Comparison of ENCODE assay signal across 17 cellular contexts in genomic region chr11:69205125-69205928, GRCh38. TPM values are rescaled to one million over a fixed set of nuclear protein-coding genes. Genes with fewer than 3 reads are reported as not detected.
A peak's percentile ranks its signal among the peaks of the same experiment; 100 is the strongest.
DNase-seq lines count a peak whose midpoint lies in the region; ATAC-seq and TF ChIP-seq lines count a peak whose summit lies in the region.
"Had no signal": no experiment of that assay in that cellular context is flagged by ENCODE, and none has a peak within 500 bp of the region (broad histone marks: within the 10 kb centered on the region; RNA-seq: fewer than 3 reads in every experiment).

No MANE protein-coding gene starts in this region.

- TF ChIP-seq CTCF in coronary artery (IDR thresholded peaks at IDR 0.05) (no peak), osteoblast (IDR thresholded peaks at IDR 0.05; ENCODE audit: extremely low read depth, low read depth, low read length) (no peak), WERI-Rb-1 (IDR thresholded peaks at IDR 0.05; ENCODE audit: low read depth, low read length) (no peak)

- H3K79me2 ChIP-seq in osteoblast (ENCODE audit: insufficient read depth, low read length) = no peaks in the 10 kb centered on the region

- H3K27me3 ChIP-seq in osteoblast (ENCODE audit: insufficient read depth, low read length) (peaks cover 19% of the 10 kb centered on the region), WERI-Rb-1 (ENCODE audit: insufficient read depth, low read depth, severe bottlenecking) (no peaks in the 10 kb centered on the region)
- H3K27me3 ChIP-seq: SJSA1 had no signal

- ATAC-seq in Right ventricle myocardium inferior = no peak

- no peaks in the 10 kb centered on the region for H3K4me1 ChIP-seq in osteoblast (ENCODE audit: insufficient read depth, low read length)

- no peaks in the 10 kb centered on the region for H4K20me1 ChIP-seq in osteoblast (ENCODE audit: insufficient read depth, low read length)

- no peak overlapping the region for H3K27ac ChIP-seq in coronary artery
- no peak overlapping the region for H3K27ac ChIP-seq in osteoblast (ENCODE audit: low read depth, low read length)
- H3K27ac ChIP-seq in WERI-Rb-1 = no peak overlapping the region
- H3K27ac ChIP-seq in substantia nigra (ENCODE audit: low read depth, low read length, poor library complexity, severe bottlenecking) = no peak overlapping the region
- H3K27ac ChIP-seq: SJSA1 had no signal

- H3K36me3 ChIP-seq in osteoblast (ENCODE audit: insufficient read depth, low read length) = no peaks in the 10 kb centered on the region
- no peaks in the 10 kb centered on the region for H3K36me3 ChIP-seq in WERI-Rb-1
- H3K36me3 ChIP-seq: SJSA1 had no signal

- no peaks in the 10 kb centered on the region for H3K9me3 ChIP-seq in osteoblast (ENCODE audit: low read depth, low read length)
- H3K9me3 ChIP-seq in WERI-Rb-1 (ENCODE audit: severe bottlenecking) = peaks cover 6% of the 10 kb centered on the region
- H3K9me3 ChIP-seq: SJSA1 had no signal

- DNase-seq in cardiac septum (ENCODE audit: low spot score) (peak; percentile 44), Right ventricle myocardium inferior (ENCODE audit: missing footprints) (no peak), coronary artery (ENCODE audit: low spot score) (peak; percentile 33), osteoblast (ENCODE audit: insufficient read length, low spot score, missing footprints) (peak; percentile 52), WERI-Rb-1 (no peak), GF-D8 (lab: John Stamatoyannopoulos, UW) (no peak), NCI-H2081 treated with DMSO at 0.1 percent for 48 hours (lab: John Stamatoyannopoulos, UW) (no peak), substantia nigra (lab: John Stamatoyannopoulos, UW) (no peak)
- DNase-seq: CD4-positive, CD25-positive, alpha-beta regulatory T cell; DMS79; Karpas-422; NCI-H1694; NCI-H2081; NCI-H526; OCI-M1 had no signal

- no peak overlapping the region for H2AFZ ChIP-seq in osteoblast (ENCODE audit: low read length)

- no peak overlapping the region for H3K4me3 ChIP-seq in coronary artery
- H3K4me3 ChIP-seq in osteoblast (ENCODE audit: insufficient read depth, low read length) = no peak overlapping the region
- H3K4me3 ChIP-seq in WERI-Rb-1 (ENCODE audit: low read depth, low read length) = no peak overlapping the region
- H3K4me3 ChIP-seq: SJSA1 had no signal

- no peak overlapping the region for H3K4me2 ChIP-seq in osteoblast (ENCODE audit: insufficient read depth, low read length)

- intact Hi-C loops in cardiac septum (cut with DNase I) (no loop called here), Right ventricle myocardium inferior (cut with DNase I) (no loop called here)

RNA-seq across cellular contexts. Expression of gene SMIM38, which starts 49.6 kb away (rescaled TPM):
- total RNA-seq in cardiac septum (0.19 TPM), Right ventricle myocardium inferior (0.11 TPM), osteoblast (under 0.01 and 0.29 TPM in 2 replicates)
- total RNA-seq: M059J had no signal

Comparison
In these comparisons a context has a peak if more than half of its experiments do, and no peak if none do; other contexts are left out.
1. DNase-seq: peak in cardiac septum (single experiment), coronary artery (single experiment) and osteoblast (single experiment); none in Right ventricle myocardium inferior (single experiment), WERI-Rb-1 (single experiment), GF-D8 (single experiment), NCI-H2081 treated with DMSO at 0.1 percent for 48 hours (single experiment) and substantia nigra (0 of 49).